Comparison of ENCODE assay signal across 1 cellular context in the genomic region with DNA sequence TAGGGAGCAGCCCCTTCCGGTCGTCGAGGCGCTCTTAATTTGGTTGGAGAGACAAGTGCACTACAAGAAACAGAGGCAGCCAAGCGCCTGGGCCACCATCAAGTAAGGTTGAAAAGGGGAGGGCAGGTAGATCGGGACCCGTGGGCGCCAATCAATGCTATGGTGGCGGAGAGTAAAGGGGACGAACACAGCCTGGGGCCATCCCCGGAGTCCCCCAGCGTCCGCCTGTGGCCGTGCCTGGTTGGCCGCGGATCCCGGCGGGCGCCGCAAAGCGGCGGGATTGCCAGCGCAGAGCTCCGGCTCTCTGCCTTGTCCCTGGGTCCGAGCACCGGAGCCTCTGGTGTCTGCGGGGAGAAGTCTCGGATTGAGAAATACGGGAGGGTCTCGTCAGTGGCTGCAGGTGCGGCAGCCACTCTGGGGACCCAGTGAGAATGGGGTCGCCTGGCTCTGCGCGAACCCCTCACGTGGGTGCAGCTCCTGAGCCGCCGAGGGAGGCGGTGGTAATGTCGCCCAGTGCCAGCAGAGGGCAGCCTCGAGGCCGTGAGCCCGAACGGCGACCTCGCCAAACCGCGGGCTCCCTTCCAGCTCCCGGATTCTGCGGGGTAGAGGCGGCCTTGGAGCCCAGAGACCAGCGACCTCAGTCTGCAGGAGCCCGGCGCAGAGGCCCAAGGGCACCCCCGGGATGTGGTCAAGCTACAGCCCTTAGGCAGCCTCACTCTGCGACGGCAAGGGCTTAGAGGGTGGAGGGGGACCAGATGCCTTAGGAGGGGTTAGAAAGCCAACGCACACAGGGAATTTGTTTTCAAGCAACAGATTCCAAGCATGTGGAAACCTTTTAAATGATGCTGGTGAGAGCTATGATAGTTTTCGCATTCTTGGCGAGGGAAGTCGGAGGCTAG.
TF ChIP-seq lines count a peak whose summit lies in the region.

No MANE protein-coding gene starts in this region.

TF ChIP-seq in HepG2, 621 proteins besides CTCF, POLR2A, EP300 and RAD21 (continues in another document):
- TF ChIP-seq, protein P1, sequence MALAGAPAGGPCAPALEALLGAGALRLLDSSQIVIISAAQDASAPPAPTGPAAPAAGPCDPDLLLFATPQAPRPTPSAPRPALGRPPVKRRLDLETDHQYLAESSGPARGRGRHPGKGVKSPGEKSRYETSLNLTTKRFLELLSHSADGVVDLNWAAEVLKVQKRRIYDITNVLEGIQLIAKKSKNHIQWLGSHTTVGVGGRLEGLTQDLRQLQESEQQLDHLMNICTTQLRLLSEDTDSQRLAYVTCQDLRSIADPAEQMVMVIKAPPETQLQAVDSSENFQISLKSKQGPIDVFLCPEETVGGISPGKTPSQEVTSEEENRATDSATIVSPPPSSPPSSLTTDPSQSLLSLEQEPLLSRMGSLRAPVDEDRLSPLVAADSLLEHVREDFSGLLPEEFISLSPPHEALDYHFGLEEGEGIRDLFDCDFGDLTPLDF (CRISPR knock-in tag; IDR thresholded peaks at IDR 0.05) = 0 out of 2 replicates have a peak, but pooled peaks have one; percentile 30
- TF ChIP-seq ZNF225 (CRISPR knock-in tag; IDR thresholded peaks at IDR 0.05) (peak; percentile 24; the same call in 1 of the 2 replicates), ZBTB34 (CRISPR knock-in tag; IDR thresholded peaks at IDR 0.05) (0 out of 2 replicates have a peak, but pooled peaks have one; percentile 12), KAT7 (CRISPR knock-in tag; IDR thresholded peaks at IDR 0.05; ENCODE audit: borderline replicate concordance) (0 out of 2 replicates have a peak, but pooled peaks have one; percentile 38), FIP1L1 (IDR thresholded peaks at IDR 0.05; ENCODE audit: borderline replicate concordance, insufficient read depth, low read depth, low read length) (no peak), ETS1 (CRISPR knock-in tag; IDR thresholded peaks at IDR 0.05) (0 out of 2 replicates have a peak, but pooled peaks have one; percentile 45), HNRNPLL (IDR thresholded peaks at IDR 0.05; ENCODE audit: low read depth, low read length, poor library complexity, severe bottlenecking) (peak; percentile 77), ZFP91 (CRISPR knock-in tag; IDR thresholded peaks at IDR 0.05; ENCODE audit: borderline replicate concordance) (peak; percentile 65; the same call in 1 of the 2 replicates), DMAP1 (CRISPR knock-in tag; IDR thresholded peaks at IDR 0.05) (0 out of 2 replicates have a peak, but pooled peaks have one; percentile 34), HMGA1 (CRISPR knock-in tag; conservative IDR thresholded peaks at IDR 0.05) (no peak), ZNF138 (CRISPR knock-in tag; IDR thresholded peaks at IDR 0.05; ENCODE audit: low read depth) (0 out of 2 replicates have a peak, but pooled peaks have one; percentile 20), TBX2 (CRISPR knock-in tag; IDR thresholded peaks at IDR 0.05; ENCODE audit: borderline replicate concordance) (peak; percentile 16; the same call in 1 of the 2 replicates), SP1 (IDR thresholded peaks at IDR 0.05) (no peak), SP1 (CRISPR knock-in tag; IDR thresholded peaks at IDR 0.05) (no peak), XRCC5 (optimal IDR thresholded peaks at IDR 0.05; ENCODE audit: low read length) (peak; percentile 78), PHF8 (CRISPR knock-in tag; IDR thresholded peaks at IDR 0.05) (peak; percentile 39; the same call in 1 of the 2 replicates), ZNF121 (CRISPR knock-in tag; IDR thresholded peaks at IDR 0.05) (peak; percentile 31; the same call in 1 of the 2 replicates), NFKB2 (CRISPR knock-in tag; IDR thresholded peaks at IDR 0.05; ENCODE audit: borderline replicate concordance) (peak; percentile 42; the same call in 1 of the 2 replicates), LCORL (IDR thresholded peaks at IDR 0.05) (no peak), LCORL (CRISPR knock-in tag; IDR thresholded peaks at IDR 0.05) (peak; percentile 64; the same call in 1 of the 2 replicates), KDM3A (CRISPR knock-in tag; IDR thresholded peaks at IDR 0.05; ENCODE audit: low read depth) (peak; percentile 49; the same call in 1 of the 2 replicates), ZNF331 (CRISPR knock-in tag; IDR thresholded peaks at IDR 0.05) (0 out of 2 replicates have a peak, but pooled peaks have one; percentile 32), USF2 (IDR thresholded peaks at IDR 0.05; ENCODE audit: low read depth, low read length) (peak; percentile 45), USF2 (CRISPR knock-in tag; IDR thresholded peaks at IDR 0.05; ENCODE audit: borderline replicate concordance) (peak; percentile 75; the same call in 1 of the 2 replicates), MTF2 (CRISPR knock-in tag; IDR thresholded peaks at IDR 0.05; ENCODE audit: borderline replicate concordance) (peak; percentile 79; the same call in 1 of the 2 replicates), ZNF234 (CRISPR knock-in tag; conservative IDR thresholded peaks at IDR 0.05) (0 out of 2 replicates have a peak, but pooled peaks have one; percentile 72), KDM2A (CRISPR knock-in tag; IDR thresholded peaks at IDR 0.05; ENCODE audit: borderline replicate concordance, low read depth) (peak; percentile 83; the same call in 1 of the 2 replicates), FOXJ3 (CRISPR knock-in tag; IDR thresholded peaks at IDR 0.05; ENCODE audit: borderline replicate concordance) (0 out of 2 replicates have a peak, but pooled peaks have one; percentile 32), IRF2 (CRISPR knock-in tag; IDR thresholded peaks at IDR 0.05) (no peak), THAP11 (CRISPR knock-in tag; IDR thresholded peaks at IDR 0.05) (0 out of 2 replicates have a peak, but pooled peaks have one; percentile 36)
- TF ChIP-seq, protein P2, sequence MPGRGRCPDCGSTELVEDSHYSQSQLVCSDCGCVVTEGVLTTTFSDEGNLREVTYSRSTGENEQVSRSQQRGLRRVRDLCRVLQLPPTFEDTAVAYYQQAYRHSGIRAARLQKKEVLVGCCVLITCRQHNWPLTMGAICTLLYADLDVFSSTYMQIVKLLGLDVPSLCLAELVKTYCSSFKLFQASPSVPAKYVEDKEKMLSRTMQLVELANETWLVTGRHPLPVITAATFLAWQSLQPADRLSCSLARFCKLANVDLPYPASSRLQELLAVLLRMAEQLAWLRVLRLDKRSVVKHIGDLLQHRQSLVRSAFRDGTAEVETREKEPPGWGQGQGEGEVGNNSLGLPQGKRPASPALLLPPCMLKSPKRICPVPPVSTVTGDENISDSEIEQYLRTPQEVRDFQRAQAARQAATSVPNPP (CRISPR knock-in tag; IDR thresholded peaks at IDR 0.05) = 0 out of 2 replicates have a peak, but pooled peaks have one; percentile 45
- TF ChIP-seq, protein P3, sequence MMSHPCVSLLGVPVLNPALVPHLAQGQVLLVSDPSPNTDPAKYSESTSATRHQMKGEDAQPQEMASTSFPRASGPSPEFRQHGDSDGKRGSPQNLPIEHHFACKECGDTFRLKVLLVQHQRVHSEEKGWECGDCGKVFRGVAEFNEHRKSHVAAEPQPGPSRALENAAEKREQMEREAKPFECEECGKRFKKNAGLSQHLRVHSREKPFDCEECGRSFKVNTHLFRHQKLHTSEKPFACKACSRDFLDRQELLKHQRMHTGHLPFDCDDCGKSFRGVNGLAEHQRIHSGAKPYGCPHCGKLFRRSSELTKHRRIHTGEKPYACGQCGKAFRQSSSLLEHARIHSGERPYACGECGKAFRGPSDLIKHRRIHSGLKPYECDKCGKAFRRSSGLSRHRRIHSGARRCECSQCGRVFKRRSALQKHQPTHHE (CRISPR knock-in tag; IDR thresholded peaks at IDR 0.05; ENCODE audit: borderline replicate concordance) = no peak
- TF ChIP-seq, protein P4, sequence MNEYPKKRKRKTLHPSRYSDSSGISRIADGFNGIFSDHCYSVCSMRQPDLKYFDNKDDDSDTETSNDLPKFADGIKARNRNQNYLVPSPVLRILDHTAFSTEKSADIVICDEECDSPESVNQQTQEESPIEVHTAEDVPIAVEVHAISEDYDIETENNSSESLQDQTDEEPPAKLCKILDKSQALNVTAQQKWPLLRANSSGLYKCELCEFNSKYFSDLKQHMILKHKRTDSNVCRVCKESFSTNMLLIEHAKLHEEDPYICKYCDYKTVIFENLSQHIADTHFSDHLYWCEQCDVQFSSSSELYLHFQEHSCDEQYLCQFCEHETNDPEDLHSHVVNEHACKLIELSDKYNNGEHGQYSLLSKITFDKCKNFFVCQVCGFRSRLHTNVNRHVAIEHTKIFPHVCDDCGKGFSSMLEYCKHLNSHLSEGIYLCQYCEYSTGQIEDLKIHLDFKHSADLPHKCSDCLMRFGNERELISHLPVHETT (CRISPR knock-in tag; conservative IDR thresholded peaks at IDR 0.05) = 0 out of 2 replicates have a peak, but pooled peaks have one; percentile 15
- TF ChIP-seq, protein P5, sequence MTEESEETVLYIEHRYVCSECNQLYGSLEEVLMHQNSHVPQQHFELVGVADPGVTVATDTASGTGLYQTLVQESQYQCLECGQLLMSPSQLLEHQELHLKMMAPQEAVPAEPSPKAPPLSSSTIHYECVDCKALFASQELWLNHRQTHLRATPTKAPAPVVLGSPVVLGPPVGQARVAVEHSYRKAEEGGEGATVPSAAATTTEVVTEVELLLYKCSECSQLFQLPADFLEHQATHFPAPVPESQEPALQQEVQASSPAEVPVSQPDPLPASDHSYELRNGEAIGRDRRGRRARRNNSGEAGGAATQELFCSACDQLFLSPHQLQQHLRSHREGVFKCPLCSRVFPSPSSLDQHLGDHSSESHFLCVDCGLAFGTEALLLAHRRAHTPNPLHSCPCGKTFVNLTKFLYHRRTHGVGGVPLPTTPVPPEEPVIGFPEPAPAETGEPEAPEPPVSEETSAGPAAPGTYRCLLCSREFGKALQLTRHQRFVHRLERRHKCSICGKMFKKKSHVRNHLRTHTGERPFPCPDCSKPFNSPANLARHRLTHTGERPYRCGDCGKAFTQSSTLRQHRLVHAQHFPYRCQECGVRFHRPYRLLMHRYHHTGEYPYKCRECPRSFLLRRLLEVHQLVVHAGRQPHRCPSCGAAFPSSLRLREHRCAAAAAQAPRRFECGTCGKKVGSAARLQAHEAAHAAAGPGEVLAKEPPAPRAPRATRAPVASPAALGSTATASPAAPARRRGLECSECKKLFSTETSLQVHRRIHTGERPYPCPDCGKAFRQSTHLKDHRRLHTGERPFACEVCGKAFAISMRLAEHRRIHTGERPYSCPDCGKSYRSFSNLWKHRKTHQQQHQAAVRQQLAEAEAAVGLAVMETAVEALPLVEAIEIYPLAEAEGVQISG (CRISPR knock-in tag; IDR thresholded peaks at IDR 0.05) = peak; percentile 45; the same call in 1 of the 2 replicates
- TF ChIP-seq, protein P6, sequence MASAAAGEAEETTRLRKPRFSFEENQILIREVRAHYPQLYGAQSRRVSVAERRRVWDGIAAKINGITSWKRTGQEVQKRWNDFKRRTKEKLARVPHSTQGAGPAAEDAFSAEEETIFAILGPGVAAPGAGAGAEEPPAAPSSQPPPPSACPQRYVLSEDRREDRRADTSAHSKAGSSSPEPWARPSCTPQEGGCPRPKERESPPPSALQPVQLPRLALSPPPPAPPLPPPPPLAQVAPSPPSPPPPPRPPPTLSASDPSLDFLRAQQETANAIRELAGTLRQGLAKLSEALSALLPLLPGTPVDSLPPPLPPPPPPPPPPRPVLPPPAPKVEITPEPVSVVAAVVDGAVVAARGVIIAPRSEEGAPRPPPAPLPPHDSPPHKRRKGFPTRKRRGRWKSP (CRISPR knock-in tag; IDR thresholded peaks at IDR 0.05) = peak; percentile 65; the same call in 1 of the 2 replicates
- TF ChIP-seq, protein P7, sequence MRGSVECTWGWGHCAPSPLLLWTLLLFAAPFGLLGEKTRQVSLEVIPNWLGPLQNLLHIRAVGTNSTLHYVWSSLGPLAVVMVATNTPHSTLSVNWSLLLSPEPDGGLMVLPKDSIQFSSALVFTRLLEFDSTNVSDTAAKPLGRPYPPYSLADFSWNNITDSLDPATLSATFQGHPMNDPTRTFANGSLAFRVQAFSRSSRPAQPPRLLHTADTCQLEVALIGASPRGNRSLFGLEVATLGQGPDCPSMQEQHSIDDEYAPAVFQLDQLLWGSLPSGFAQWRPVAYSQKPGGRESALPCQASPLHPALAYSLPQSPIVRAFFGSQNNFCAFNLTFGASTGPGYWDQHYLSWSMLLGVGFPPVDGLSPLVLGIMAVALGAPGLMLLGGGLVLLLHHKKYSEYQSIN (CRISPR knock-in tag; IDR thresholded peaks at IDR 0.05; ENCODE audit: borderline replicate concordance) = no peak
